ENCODE assay signal across 8 cellular contexts in the genomic region with DNA sequence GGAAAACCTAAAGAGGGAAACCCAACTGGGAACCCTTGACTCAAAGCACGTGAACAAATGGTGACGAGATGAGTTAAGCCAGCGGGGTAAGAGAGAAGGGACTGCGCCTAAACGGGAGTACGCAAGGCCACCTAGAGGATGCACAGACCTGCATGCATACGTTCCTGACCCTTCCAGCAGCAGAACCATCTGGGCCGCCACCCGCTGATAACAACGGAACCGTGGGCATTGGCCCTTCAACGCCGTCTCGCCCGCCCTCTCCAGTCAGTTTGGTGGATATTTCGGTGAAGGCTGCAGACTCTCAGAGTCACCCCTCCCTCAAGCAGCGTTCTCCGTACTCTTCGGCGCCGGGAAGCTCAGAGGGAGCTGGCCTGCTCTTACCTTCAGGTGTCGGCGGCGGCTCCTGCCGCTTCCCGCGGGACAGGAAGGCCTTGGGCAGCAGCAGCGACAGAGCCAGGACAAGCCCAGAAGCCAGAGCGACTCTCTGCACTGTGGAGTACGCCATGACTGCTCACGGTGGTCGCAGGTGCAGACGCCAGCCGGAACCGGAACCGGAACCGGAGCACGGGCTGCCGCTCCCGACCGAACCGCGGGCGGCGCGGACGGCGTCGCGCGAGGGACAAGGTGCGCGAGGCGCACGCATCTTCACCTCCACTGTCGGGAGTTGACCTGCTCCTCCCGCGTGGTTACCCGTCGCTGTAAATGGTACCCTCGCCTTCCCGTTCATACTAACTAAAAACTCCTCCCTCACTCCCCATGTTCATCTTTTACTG. TPM values are rescaled to one million over a fixed set of nuclear protein-coding genes. Genes with fewer than 3 reads are reported as not detected.
DNase-seq lines count a peak whose midpoint lies in the region; ATAC-seq and TF ChIP-seq lines count a peak whose summit lies in the region.

A gene with protein sequence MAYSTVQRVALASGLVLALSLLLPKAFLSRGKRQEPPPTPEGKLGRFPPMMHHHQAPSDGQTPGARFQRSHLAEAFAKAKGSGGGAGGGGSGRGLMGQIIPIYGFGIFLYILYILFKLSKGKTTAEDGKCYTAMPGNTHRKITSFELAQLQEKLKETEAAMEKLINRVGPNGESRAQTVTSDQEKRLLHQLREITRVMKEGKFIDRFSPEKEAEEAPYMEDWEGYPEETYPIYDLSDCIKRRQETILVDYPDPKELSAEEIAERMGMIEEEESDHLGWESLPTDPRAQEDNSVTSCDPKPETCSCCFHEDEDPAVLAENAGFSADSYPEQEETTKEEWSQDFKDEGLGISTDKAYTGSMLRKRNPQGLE (minus strand): TSS at position 541 of the 773 bp plus-strand sequence. CDS start 36 bp downstream, at position 505.

- H3K36me3 Mint-ChIP-seq in CD4-positive, alpha-beta T cell (ENCODE audit: low read depth) = peaks cover 23% of the 10 kb centered on the region
- peaks cover 6% of the 10 kb centered on the region for H3K36me3 Mint-ChIP-seq in activated T-helper 1 cell treated with anti-CD3 and anti-CD28 coated beads, Interleukin-12 subunit alpha, Interleukin-12 subunit beta, Interleukin-2, Interleukin-4 antibody, amounts not matched to agents 30 ng/mL and 10 ng/mL and 1 ng/mL, durations not matched to agents 14 hours and 24 hours and 36 hours (ENCODE audit: low read depth)
- H3K36me3 Mint-ChIP-seq in progenitor cell of endocrine pancreas (ENCODE audit: insufficient read depth) = no peaks in the 10 kb centered on the region

- no peaks in the 10 kb centered on the region for H3K9me3 ChIP-seq in CD4-positive, alpha-beta T cell (ENCODE audit: control insufficient read depth, low read length)

- intact Hi-C loops in CD4-positive, alpha-beta T cell (cut with DNase I, micrococcal nuclease) = no loop called here
- intact Hi-C loops in activated T-helper 1 cell treated with anti-CD3 and anti-CD28 coated beads, Interleukin-12 subunit alpha, Interleukin-12 subunit beta, Interleukin-2, Interleukin-4 antibody, amounts not matched to agents 30 ng/mL and 10 ng/mL and 1 ng/mL, durations not matched to agents 14 hours and 24 hours and 36 hours (cut with micrococcal nuclease) = no loop called here
- intact Hi-C loops in cardiac septum (cut with DNase I) = no loop called here

- TF ChIP-seq CTCF in CD4-positive, alpha-beta T cell (IDR thresholded peaks at IDR 0.05) = no peak
- no peak for TF ChIP-seq CTCF in progenitor cell of endocrine pancreas (IDR thresholded peaks at IDR 0.05; ENCODE audit: unreplicated experiment)

- H3K27ac ChIP-seq in CD4-positive, alpha-beta T cell (ENCODE audit: low read depth, low read length) = no peak within 1 kb of the TSS

- ATAC-seq in CD4-positive, alpha-beta T cell (ENCODE audit: poor library complexity) = peak; percentile 75
- ATAC-seq in GM21528 (IDR thresholded peaks at IDR 0.05; ENCODE audit: low FRiP score, unreplicated experiment) = peak; percentile 71

- peaks cover 55% of the 10 kb centered on the region for H3K4me1 Mint-ChIP-seq in CD4-positive, alpha-beta T cell (ENCODE audit: low read depth)
- H3K4me1 Mint-ChIP-seq in activated T-helper 1 cell treated with anti-CD3 and anti-CD28 coated beads, Interleukin-12 subunit alpha, Interleukin-12 subunit beta, Interleukin-2, Interleukin-4 antibody, amounts not matched to agents 30 ng/mL and 10 ng/mL and 1 ng/mL, durations not matched to agents 14 hours and 24 hours and 36 hours (ENCODE audit: low read depth) = peaks cover 15% of the 10 kb centered on the region
- H3K4me1 Mint-ChIP-seq in progenitor cell of endocrine pancreas (ENCODE audit: low read depth) = peaks cover 11% of the 10 kb centered on the region

- H3K4me3 Mint-ChIP-seq in CD4-positive, alpha-beta T cell = peak within 1 kb of the TSS; percentile 90
- peak within 1 kb of the TSS; percentile 84 for H3K4me3 Mint-ChIP-seq in activated T-helper 1 cell treated with anti-CD3 and anti-CD28 coated beads, Interleukin-12 subunit alpha, Interleukin-12 subunit beta, Interleukin-2, Interleukin-4 antibody, amounts not matched to agents 30 ng/mL and 10 ng/mL and 1 ng/mL, durations not matched to agents 14 hours and 24 hours and 36 hours
- peak within 1 kb of the TSS; percentile 89 for H3K4me3 Mint-ChIP-seq in progenitor cell of endocrine pancreas (ENCODE audit: low read depth)

- POLR2A ChIA-PET in CD4-positive, alpha-beta T cell (lab: Charles Lee) = no interaction called here

- peaks cover 46% of the 10 kb centered on the region for H3K27me3 Mint-ChIP-seq in CD4-positive, alpha-beta T cell
- H3K27me3 Mint-ChIP-seq in activated T-helper 1 cell treated with anti-CD3 and anti-CD28 coated beads, Interleukin-12 subunit alpha, Interleukin-12 subunit beta, Interleukin-2, Interleukin-4 antibody, amounts not matched to agents 30 ng/mL and 10 ng/mL and 1 ng/mL, durations not matched to agents 14 hours and 24 hours and 36 hours (ENCODE audit: insufficient read depth) = peaks cover 32% of the 10 kb centered on the region
- peaks cover 37% of the 10 kb centered on the region for H3K27me3 Mint-ChIP-seq in progenitor cell of endocrine pancreas

- peak; percentile 19 to 58 (median 36) for DNase-seq in CD4-positive, alpha-beta T cell
- DNase-seq in NCI-H2196 treated with DMSO at 0.1 percent for 48 hours (lab: John Stamatoyannopoulos, UW; ENCODE audit: unreplicated experiment) (peak; percentile 52), cardiac septum (ENCODE audit: low spot score) (no peak), progenitor cell of endocrine pancreas (ENCODE audit: low spot score, unreplicated experiment) (peak; percentile 25), ureter (ENCODE audit: low spot score) (peak; percentile 53), RPMI8226 (no peak)
- peak; percentile 9 for DNase-seq in activated T-helper 1 cell treated with anti-CD3 and anti-CD28 coated beads, Interleukin-12 subunit alpha, Interleukin-12 subunit beta, Interleukin-2, Interleukin-4 antibody, amounts not matched to agents 30 ng/mL and 10 ng/mL and 1 ng/mL, durations not matched to agents 14 hours and 24 hours and 36 hours (ENCODE audit: low spot score)

- CTCF ChIA-PET in CD4-positive, alpha-beta T cell (lab: Charles Lee) = no interaction called here

- peak within 1 kb of the TSS; percentile 1 for H3K27ac Mint-ChIP-seq in CD4-positive, alpha-beta T cell
- peak within 1 kb of the TSS; percentile 35 for H3K27ac Mint-ChIP-seq in activated T-helper 1 cell treated with anti-CD3 and anti-CD28 coated beads, Interleukin-12 subunit alpha, Interleukin-12 subunit beta, Interleukin-2, Interleukin-4 antibody, amounts not matched to agents 30 ng/mL and 10 ng/mL and 1 ng/mL, durations not matched to agents 14 hours and 24 hours and 36 hours
- peak within 1 kb of the TSS; percentile 88 for H3K27ac Mint-ChIP-seq in progenitor cell of endocrine pancreas

- peaks cover 24% of the 10 kb centered on the region for H3K27me3 ChIP-seq in CD4-positive, alpha-beta T cell (ENCODE audit: control insufficient read depth, insufficient read depth, low read length)

- peaks cover 2% of the 10 kb centered on the region for H3K9me3 Mint-ChIP-seq in CD4-positive, alpha-beta T cell
- no peaks in the 10 kb centered on the region for H3K9me3 Mint-ChIP-seq in activated T-helper 1 cell treated with anti-CD3 and anti-CD28 coated beads, Interleukin-12 subunit alpha, Interleukin-12 subunit beta, Interleukin-2, Interleukin-4 antibody, amounts not matched to agents 30 ng/mL and 10 ng/mL and 1 ng/mL, durations not matched to agents 14 hours and 24 hours and 36 hours
- H3K9me3 Mint-ChIP-seq in progenitor cell of endocrine pancreas (ENCODE audit: low read depth) = no peaks in the 10 kb centered on the region

RNA-seq across cellular contexts. Expression of the gene that starts here (rescaled TPM):
- 10 to 100 TPM; 55.3 to 57.6 TPM for total RNA-seq in CD4-positive, alpha-beta T cell
- 4.7 and 7.4 TPM in 2 replicates for total RNA-seq in activated T-helper 1 cell treated with anti-CD3 and anti-CD28 coated beads, Interleukin-12 subunit alpha, Interleukin-12 subunit beta, Interleukin-2, Interleukin-4 antibody, amounts not matched to agents 30 ng/mL and 10 ng/mL and 1 ng/mL, durations not matched to agents 14 hours and 24 hours and 36 hours
- total RNA-seq in cardiac septum = 14.3 TPM
- 23.1 and 23.4 TPM in 2 replicates for total RNA-seq in progenitor cell of endocrine pancreas
- total RNA-seq in ureter = 60.8 TPM

Comparison
In these comparisons a context has a peak if more than half of its experiments do, and no peak if none do; other contexts are left out.
1. DNase-seq: peak in CD4-positive, alpha-beta T cell (10 of 10), NCI-H2196 treated with DMSO at 0.1 percent for 48 hours (single experiment), activated T-helper 1 cell treated with anti-CD3 and anti-CD28 coated beads, Interleukin-12 subunit alpha, Interleukin-12 subunit beta, Interleukin-2, Interleukin-4 antibody, amounts not matched to agents 30 ng/mL and 10 ng/mL and 1 ng/mL, durations not matched to agents 14 hours and 24 hours and 36 hours (single experiment), progenitor cell of endocrine pancreas (single experiment) and ureter (single experiment); none in cardiac septum (single experiment) and RPMI8226 (single experiment).
2. H3K27ac Mint-ChIP-seq: peak in every context shown above with its lines; median percentile 88 in progenitor cell of endocrine pancreas; 35 in activated T-helper 1 cell treated with anti-CD3 and anti-CD28 coated beads, Interleukin-12 subunit alpha, Interleukin-12 subunit beta, Interleukin-2, Interleukin-4 antibody, amounts not matched to agents 30 ng/mL and 10 ng/mL and 1 ng/mL, durations not matched to agents 14 hours and 24 hours and 36 hours; 1 in CD4-positive, alpha-beta T cell.
3. Peak in every context shown above with its lines, with median percentiles within 50 percentile points of each other: H3K4me3 Mint-ChIP-seq.